ENCODE assay signal across 14 cellular contexts in the genomic region with DNA sequence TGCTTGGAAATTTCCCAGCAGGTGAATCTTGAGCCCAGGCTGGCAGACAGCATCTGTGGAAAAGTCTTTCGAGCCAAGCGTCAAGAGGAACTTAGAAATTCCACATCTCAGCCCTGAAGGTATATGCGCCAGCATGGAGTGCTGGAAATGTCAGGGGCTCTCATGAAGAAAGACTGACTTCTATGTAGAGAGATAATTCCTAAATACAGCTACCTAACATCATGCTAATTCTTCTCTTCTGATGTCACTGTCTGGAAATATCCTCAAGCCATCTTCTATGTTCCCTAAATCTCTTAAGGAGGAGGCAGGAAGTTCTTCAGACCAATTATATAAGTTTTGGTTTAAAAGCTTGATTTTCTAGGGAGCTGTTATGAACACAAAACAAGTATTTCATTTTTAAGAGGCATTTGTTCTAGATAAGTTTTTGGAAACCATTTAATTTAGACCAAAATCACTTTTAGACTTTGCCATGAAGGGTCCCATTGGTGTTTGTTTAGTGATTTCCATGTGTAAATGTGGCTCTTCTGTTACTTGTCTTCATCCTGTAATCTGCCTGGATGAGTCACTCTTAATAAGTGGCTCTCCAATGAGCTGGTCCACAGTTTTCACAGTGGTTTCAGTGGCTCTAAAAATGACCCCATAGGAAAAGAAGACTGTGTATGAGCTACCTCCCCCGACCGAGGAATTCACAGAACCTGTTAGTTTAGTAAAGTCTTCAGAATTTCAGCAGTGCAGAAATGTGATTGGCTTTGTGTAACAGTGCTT.
A peak's percentile ranks its signal among the peaks of the same experiment; 100 is the strongest.
DNase-seq lines count a peak whose midpoint lies in the region; ATAC-seq, FAIRE-seq and TF ChIP-seq lines count a peak whose summit lies in the region.
"Had no signal": no experiment of that assay in that cellular context is flagged by ENCODE, and none has a peak within 500 bp of the region (broad histone marks: within the 10 kb centered on the region; RNA-seq: fewer than 3 reads in every experiment).

No MANE protein-coding gene starts in this region.

- H3K27me3 ChIP-seq in HepG2 (ENCODE audit: control insufficient read depth in 1 of 2, insufficient read depth in 2 of 2, low read length in 2 of 2), result no peaks in the 10 kb centered on the region
- H3K27me3 ChIP-seq in right lobe of liver, result no peaks in the 10 kb centered on the region
- H3K27me3 ChIP-seq in adipocyte (replicated peaks; ENCODE audit: control insufficient read depth, insufficient read depth, low read length), result no peaks in the 10 kb centered on the region
- no peaks in the 10 kb centered on the region for H3K27me3 ChIP-seq in keratinocyte (ENCODE audit: control insufficient read depth, extremely low read depth, insufficient read depth, low read length)
- H3K27me3 ChIP-seq in small intestine (ENCODE audit: control insufficient read depth in 2 of 2, insufficient read depth in 2 of 2, low read length in 2 of 2), result no peaks in the 10 kb centered on the region
- H3K27me3 ChIP-seq: transverse colon had no signal

- no TSS peak for BruUV-seq in HepG2 (replicated peaks; lab: Mats Ljungman, UMichigan)

- H3K4me1 ChIP-seq in HepG2 (ENCODE audit: insufficient read depth, low read length) (peaks cover 38% of the 10 kb centered on the region), right lobe of liver (no peaks in the 10 kb centered on the region), adipocyte (ENCODE audit: control insufficient read depth, insufficient read depth, low read length) (peaks cover 14% of the 10 kb centered on the region), keratinocyte (ENCODE audit: control insufficient read depth, extremely low read depth, insufficient read depth, low read length) (peaks cover 55% of the 10 kb centered on the region), small intestine (ENCODE audit: control insufficient read depth in 2 of 2, insufficient read depth in 1 of 2, low read depth in 1 of 2, low read length in 1 of 2) (no peaks in the 10 kb centered on the region)

- H3K9ac ChIP-seq in HepG2 (ENCODE audit: insufficient read depth, low read depth, low read length) (no peak overlapping the region), adipocyte (ENCODE audit: low read length) (no peak overlapping the region), keratinocyte (ENCODE audit: control insufficient read depth, extremely low read depth, insufficient read depth, low read length) (no peak overlapping the region)

- DNase-seq in HepG2 (ENCODE audit: low spot score) (peak; percentile 26), right lobe of liver (no peak), adipocyte (ENCODE audit: low read depth) (peak; percentile 39), keratinocyte (ENCODE audit: low read depth, low spot score) (no peak), small intestine (no peak), mucosa of gallbladder (ENCODE audit: low spot score) (no peak), midbrain (lab: John Stamatoyannopoulos, UW) (no peak)
- DNase-seq: activated CD4-positive, alpha-beta memory T cell treated with anti-CD3 and anti-CD28 coated beads for 36 hours; activated T-cell treated with anti-CD3 and anti-CD28 coated beads, Interleukin-2, amount 50 U/mL, for 72 hours; NCI-H146; NCI-H524; stimulated activated naive B cell treated with anti-CD40 and anti-IgM and Interleukin-4, amounts not matched to agents 10 μg/mL and 1 μg/mL and 100 μg/mL, for 72 hours; transverse colon had no signal

- POLR2A ChIA-PET in HepG2 (lab: Yijun Ruan, JAX), result interaction anchor here (0.6 to 0.9 kb wide), 2 partner anchors 9 to 10 kb away, joined by 3 to 5 read pairs; no protein-coding TSS in a partner anchor

- no peak overlapping the region for H3K4me2 ChIP-seq in HepG2 (ENCODE audit: low read depth, low read length)
- H3K4me2 ChIP-seq in keratinocyte (ENCODE audit: control insufficient read depth, extremely low read depth, insufficient read depth, low read depth, low read length), result peak overlapping the region; percentile 22

- H3K9me3 ChIP-seq in HepG2 (ENCODE audit: low read length), result no peaks in the 10 kb centered on the region
- H3K9me3 ChIP-seq in right lobe of liver, result no peaks in the 10 kb centered on the region
- H3K9me3 ChIP-seq in adipocyte (ENCODE audit: control insufficient read depth, low read length), result no peaks in the 10 kb centered on the region
- no peaks in the 10 kb centered on the region for H3K9me3 ChIP-seq in keratinocyte (ENCODE audit: control insufficient read depth, low read depth, low read length)
- no peaks in the 10 kb centered on the region for H3K9me3 ChIP-seq in small intestine (ENCODE audit: control insufficient read depth, low read depth)
- H3K9me3 ChIP-seq: transverse colon had no signal

- no peaks in the 10 kb centered on the region for H3K36me3 ChIP-seq in HepG2 (replicated peaks in 1 of 2; ENCODE audit: control insufficient read depth in 1 of 2, insufficient read depth in 2 of 2, low read length in 2 of 2)
- no peaks in the 10 kb centered on the region for H3K36me3 ChIP-seq in right lobe of liver
- no peaks in the 10 kb centered on the region for H3K36me3 ChIP-seq in adipocyte (ENCODE audit: control insufficient read depth, insufficient read depth, low read length, severe bottlenecking)
- no peaks in the 10 kb centered on the region for H3K36me3 ChIP-seq in keratinocyte (ENCODE audit: control insufficient read depth in 2 of 2, extremely low read depth in 1 of 2, insufficient read depth in 2 of 2, low read length in 2 of 2)
- no peaks in the 10 kb centered on the region for H3K36me3 ChIP-seq in small intestine (ENCODE audit: control insufficient read depth in 2 of 2, insufficient read depth in 2 of 2, low read length in 2 of 2)
- H3K36me3 ChIP-seq: transverse colon had no signal

- H3K4me3 ChIP-seq in HepG2 (replicated peaks in 1 of 3; ENCODE audit: insufficient read depth in 1 of 3, low read depth in 2 of 3, low read length in 3 of 3) (no peak overlapping the region), right lobe of liver (no peak overlapping the region), adipocyte (ENCODE audit: low read length) (no peak overlapping the region), keratinocyte (ENCODE audit: control insufficient read depth in 2 of 3, extremely low read depth in 1 of 3, insufficient read depth in 2 of 3, low read depth in 1 of 3, low read length in 3 of 3) (no peak overlapping the region), small intestine (ENCODE audit: low read depth in 1 of 2, low read length in 2 of 2) (no peak overlapping the region)
- H3K4me3 ChIP-seq: transverse colon had no signal

- CTCF ChIA-PET in HepG2 (lab: Yijun Ruan, JAX; ENCODE audit: low intra/inter-chr PET ratio, low total read pairs), result no interaction called here

- FAIRE-seq in HepG2 (lab: Jason Lieb, UNC), result no peak
- peak; percentile 64 for FAIRE-seq in keratinocyte (lab: Jason Lieb, UNC)
- no peak for FAIRE-seq in small intestine (lab: Jason Lieb, UNC)

- no peaks in the 10 kb centered on the region for H3K79me2 ChIP-seq in HepG2 (ENCODE audit: insufficient read depth, low read length)
- no peaks in the 10 kb centered on the region for H3K79me2 ChIP-seq in keratinocyte (ENCODE audit: control insufficient read depth, insufficient read depth, low read length)

- TF ChIP-seq RAD21 in HepG2 (CRISPR knock-in tag; IDR thresholded peaks at IDR 0.05), result no peak

- H2AFZ ChIP-seq in HepG2 (ENCODE audit: low read length), result no peak overlapping the region
- peak overlapping the region; percentile 60 for H2AFZ ChIP-seq in keratinocyte (ENCODE audit: control insufficient read depth, low read length)

- TF ChIP-seq EP300 in HepG2 (IDR thresholded peaks at IDR 0.05; ENCODE audit: low read depth in 2 of 2, low read length in 2 of 2), result no peak
- no peak for TF ChIP-seq EP300 in HepG2 (CRISPR knock-in tag; IDR thresholded peaks at IDR 0.05; ENCODE audit: borderline replicate concordance)

- no peak for TF ChIP-seq POLR2A in HepG2 (IDR thresholded peaks at IDR 0.05; ENCODE audit: insufficient read depth in 1 of 2, low read depth in 2 of 2, low read length in 2 of 2)
- TF ChIP-seq POLR2A in right lobe of liver (IDR thresholded peaks at IDR 0.05), result no peak

- H3K27ac ChIP-seq in HepG2 (ENCODE audit: extremely low read length, insufficient read depth, low read length), result no peak overlapping the region
- no peak overlapping the region for H3K27ac ChIP-seq in right lobe of liver
- H3K27ac ChIP-seq in keratinocyte (ENCODE audit: control insufficient read depth, insufficient read depth, low read length), result peak overlapping the region; percentile 42
- no peak overlapping the region for H3K27ac ChIP-seq in small intestine (ENCODE audit: low read depth in 1 of 2, low read length in 1 of 2)
- H3K27ac ChIP-seq: transverse colon had no signal

- in situ Hi-C loops in HepG2 (cut with HindIII; ENCODE audit: extremely low pct_ligation_motif_present, low pct_unique_long_range_greater_than_20kb), result no loop called here

- no peaks in the 10 kb centered on the region for H4K20me1 ChIP-seq in HepG2 (ENCODE audit: insufficient read depth, low read length)
- no peaks in the 10 kb centered on the region for H4K20me1 ChIP-seq in keratinocyte (ENCODE audit: control insufficient read depth, extremely low read depth, insufficient read depth, low read length)

- no peak for ATAC-seq in HepG2
- no peak for ATAC-seq in right lobe of liver
- ATAC-seq in GM18909 (IDR thresholded peaks at IDR 0.05; ENCODE audit: poor library complexity, unreplicated experiment), result no peak
- ATAC-seq: activated T-cell treated with anti-CD3 and anti-CD28 coated beads, Interleukin-2, amount 50 U/mL, for 72 hours; stimulated activated naive B cell treated with anti-CD40 and anti-IgM and Interleukin-4, amounts not matched to agents 10 μg/mL and 1 μg/mL and 100 μg/mL, for 72 hours had no signal

- TF ChIP-seq CTCF in HepG2 (CRISPR knock-in tag; IDR thresholded peaks at IDR 0.05) (no peak), right lobe of liver (IDR thresholded peaks at IDR 0.05) (no peak), keratinocyte (optimal IDR thresholded peaks at IDR 0.05 in 1 of 3, IDR thresholded peaks at IDR 0.05 in 1 of 3, conservative IDR thresholded peaks at IDR 0.05 in 1 of 3; ENCODE audit: extremely low read depth in 1 of 3, insufficient read depth in 2 of 3, low read length in 3 of 3) (no peak)

- dilution Hi-C loops in keratinocyte (cut with MboI; ENCODE audit: extremely low pct_ligation_motif_present, low sequenced_read_pairs), result no loop called here

- intact Hi-C loops in HepG2 (cut with micrococcal nuclease; ENCODE audit: unreplicated experiment) (no loop called here), right lobe of liver (cut with DNase I) (no loop called here)

- 100% methylated on average over 5 of the region's 5 CpGs for whole genome bisulfite sequencing in HepG2 (ENCODE audit: low lambda C conversion rate)
- 77% methylated on average over 5 of the region's 5 CpGs for whole genome bisulfite sequencing in right lobe of liver (ENCODE audit: insufficient coverage, low coverage, low lambda C conversion rate, missing lambda C conversion rate)
- WGBS in small intestine, 3 donors, result 94 to 97% (median 97%) methylated on average over 5 of the region's 5 CpGs

- no peaks in the 10 kb centered on the region for H3K9me1 ChIP-seq in keratinocyte (ENCODE audit: control insufficient read depth, extremely low read depth, insufficient read depth, low read length)

Comparison
In these comparisons a context has a peak if more than half of its experiments do, and no peak if none do; other contexts are left out.
1. DNase-seq: peak in HepG2 (single experiment) and adipocyte (single experiment); none in right lobe of liver (0 of 3), keratinocyte (single experiment), small intestine (single experiment), mucosa of gallbladder (single experiment) and midbrain (single experiment).